In the genomic region with DNA sequence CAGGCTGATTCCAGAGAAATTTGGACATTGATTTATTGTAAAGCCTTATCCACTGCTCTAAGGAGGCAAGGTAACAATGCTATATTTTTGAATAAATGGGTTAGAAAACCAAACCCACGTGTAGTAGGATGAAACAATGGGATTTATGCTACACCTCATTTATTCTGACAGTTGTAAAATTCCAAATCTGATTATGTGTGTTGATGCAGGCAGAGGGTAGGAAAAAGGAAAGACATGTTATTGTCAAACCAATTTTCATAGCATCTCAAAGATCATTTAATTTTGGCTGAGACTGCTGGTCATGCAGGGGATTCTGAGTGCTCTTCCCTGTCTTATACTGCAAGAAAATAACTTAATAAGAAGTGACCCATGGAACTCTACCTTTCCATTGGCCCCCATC, we compare ENCODE assay signal across 5 cellular contexts.
"Had no signal": no experiment of that assay in that cellular context is flagged by ENCODE, and none has a peak within 500 bp of the region (broad histone marks: within the 10 kb centered on the region; RNA-seq: fewer than 3 reads in every experiment).

No MANE protein-coding gene starts in this region.

- ATAC-seq: HepG2, K562 had no signal

- H3K4me3 ChIP-seq: K562 had no signal

- H3K27ac ChIP-seq: HL-60 had no signal

- DNase-seq: IMR-90, KBM-7 had no signal
